Comparison of ENCODE assay signal across 9 cellular contexts in the genomic region with DNA sequence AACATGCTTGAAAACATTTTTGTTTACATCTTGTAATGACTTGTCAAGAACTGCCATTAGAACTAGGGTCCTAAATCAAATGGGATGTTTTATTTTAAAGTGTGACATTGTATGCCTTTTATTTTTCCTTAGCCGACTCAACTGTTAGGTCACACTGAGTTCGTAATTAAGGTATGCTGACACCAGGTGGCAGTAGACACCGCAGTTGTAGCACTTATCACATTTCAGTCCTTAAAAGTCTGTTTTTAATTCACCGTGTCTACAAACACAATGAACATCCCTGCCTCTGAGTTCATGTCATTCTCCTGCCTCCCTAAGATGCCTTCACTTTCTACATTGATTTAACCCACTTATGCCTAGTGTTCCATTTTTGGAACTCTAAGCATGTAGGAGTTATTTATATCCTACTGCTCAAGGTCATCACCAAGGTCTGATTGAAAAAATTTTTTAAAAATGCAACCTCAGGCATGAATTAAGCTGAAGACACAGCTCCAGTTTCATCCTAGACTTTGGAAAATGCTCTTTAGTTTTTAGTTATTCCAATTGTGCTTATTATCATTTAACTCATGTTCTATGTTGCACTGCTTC.
A peak's percentile ranks its signal among the peaks of the same experiment; 100 is the strongest.
DNase-seq lines count a peak whose midpoint lies in the region; ATAC-seq, FAIRE-seq and TF ChIP-seq lines count a peak whose summit lies in the region.
"Had no signal": no experiment of that assay in that cellular context is flagged by ENCODE, and none has a peak within 500 bp of the region (broad histone marks: within the 10 kb centered on the region; RNA-seq: fewer than 3 reads in every experiment).

No MANE protein-coding gene starts in this region.

- no peak overlapping the region for H3K4me3 Mint-ChIP-seq in natural killer cell treated with Interleukin-12 subunit alpha and Interleukin-12 subunit beta and Interleukin-15 and Interleukin-18, amount 100 ng/mL, for 72 hours

- H3K9me3 ChIP-seq in vagina, result no peaks in the 10 kb centered on the region
- H3K9me3 ChIP-seq: thoracic aorta had no signal

- no peak for ATAC-seq in GM21447 (IDR thresholded peaks at IDR 0.05; ENCODE audit: unreplicated experiment)
- no peak for ATAC-seq in natural killer cell treated with Interleukin-12 subunit alpha and Interleukin-12 subunit beta and Interleukin-15 and Interleukin-18, amount 100 ng/mL, for 72 hours

- no peaks in the 10 kb centered on the region for H3K4me1 ChIP-seq in vagina

- peaks cover 6% of the 10 kb centered on the region for H3K9me3 Mint-ChIP-seq in natural killer cell treated with Interleukin-12 subunit alpha and Interleukin-12 subunit beta and Interleukin-15 and Interleukin-18, amount 100 ng/mL, for 72 hours

- peak; percentile 48 for FAIRE-seq in H54 (lab: Jason Lieb, UNC)
- peak; percentile 77 for FAIRE-seq in RCC 7860 (lab: Jason Lieb, UNC)

- intact Hi-C loops in vagina (cut with DNase I), result no loop called here

- peaks cover 0 to 9% of the 10 kb centered on the region in 2 donors for H3K27me3 Mint-ChIP-seq in natural killer cell treated with Interleukin-12 subunit alpha and Interleukin-12 subunit beta and Interleukin-15 and Interleukin-18, amount 100 ng/mL, for 72 hours

- no peak overlapping the region for H3K4me3 ChIP-seq in fibroblast of the aortic adventitia (ENCODE audit: low read depth, low read length)
- no peak overlapping the region for H3K4me3 ChIP-seq in vagina
- H3K4me3 ChIP-seq: thoracic aorta had no signal

- DNase-seq in COLO668 (lab: John Stamatoyannopoulos, UW; ENCODE audit: unreplicated experiment) (peak; percentile 16), H54 (ENCODE audit: insufficient read length, low spot score) (peak; percentile 50), RCC 7860 (ENCODE audit: low spot score) (peak; percentile 35), fibroblast of the aortic adventitia (ENCODE audit: low read depth) (peak; percentile 82), vagina (ENCODE audit: extremely low spot score in 2 of 2) (no peak)
- DNase-seq in natural killer cell treated with Interleukin-12 subunit alpha and Interleukin-12 subunit beta and Interleukin-15 and Interleukin-18, amount 100 ng/mL, for 72 hours (ENCODE audit: low spot score), result no peak
- no peak for DNase-seq in activated CD4-positive, alpha-beta T cell treated with anti-CD3 and anti-CD28 coated beads, Interleukin-2, amount 50 U/mL, for 1 hour

- TF ChIP-seq POLR2A in H54 (IDR thresholded peaks at IDR 0.05; ENCODE audit: low read depth, low read length) (no peak), vagina (IDR thresholded peaks at IDR 0.05) (no peak)

- no peak overlapping the region for H3K27ac Mint-ChIP-seq in natural killer cell treated with Interleukin-12 subunit alpha and Interleukin-12 subunit beta and Interleukin-15 and Interleukin-18, amount 100 ng/mL, for 72 hours

- TF ChIP-seq CTCF in fibroblast of the aortic adventitia (IDR thresholded peaks at IDR 0.05; ENCODE audit: insufficient read depth, low read length), result peak; percentile 53
- TF ChIP-seq CTCF in vagina (IDR thresholded peaks at IDR 0.05), result peak in 2 of 3 experiments; percentile 18 to 30

- H3K27ac ChIP-seq in vagina, result no peak overlapping the region
- H3K27ac ChIP-seq: thoracic aorta had no signal

- H3K36me3 ChIP-seq in vagina, result no peaks in the 10 kb centered on the region
- H3K36me3 ChIP-seq: thoracic aorta had no signal

- no peaks in the 10 kb centered on the region for H3K36me3 Mint-ChIP-seq in natural killer cell treated with Interleukin-12 subunit alpha and Interleukin-12 subunit beta and Interleukin-15 and Interleukin-18, amount 100 ng/mL, for 72 hours

- no peaks in the 10 kb centered on the region for H3K4me1 Mint-ChIP-seq in natural killer cell treated with Interleukin-12 subunit alpha and Interleukin-12 subunit beta and Interleukin-15 and Interleukin-18, amount 100 ng/mL, for 72 hours (ENCODE audit: low read depth in 2 of 2)

- H3K27me3 ChIP-seq in vagina, result no peaks in the 10 kb centered on the region

Comparison
In these comparisons a context has a peak if more than half of its experiments do, and no peak if none do; other contexts are left out.
1. DNase-seq: peak in COLO668 (single experiment), H54 (single experiment), RCC 7860 (single experiment) and fibroblast of the aortic adventitia (single experiment); none in vagina (0 of 2), natural killer cell treated with Interleukin-12 subunit alpha and Interleukin-12 subunit beta and Interleukin-15 and Interleukin-18, amount 100 ng/mL, for 72 hours (single experiment) and activated CD4-positive, alpha-beta T cell treated with anti-CD3 and anti-CD28 coated beads, Interleukin-2, amount 50 U/mL, for 1 hour (single experiment).